8 cellular contexts compared by ENCODE assay signal in the genomic region with DNA sequence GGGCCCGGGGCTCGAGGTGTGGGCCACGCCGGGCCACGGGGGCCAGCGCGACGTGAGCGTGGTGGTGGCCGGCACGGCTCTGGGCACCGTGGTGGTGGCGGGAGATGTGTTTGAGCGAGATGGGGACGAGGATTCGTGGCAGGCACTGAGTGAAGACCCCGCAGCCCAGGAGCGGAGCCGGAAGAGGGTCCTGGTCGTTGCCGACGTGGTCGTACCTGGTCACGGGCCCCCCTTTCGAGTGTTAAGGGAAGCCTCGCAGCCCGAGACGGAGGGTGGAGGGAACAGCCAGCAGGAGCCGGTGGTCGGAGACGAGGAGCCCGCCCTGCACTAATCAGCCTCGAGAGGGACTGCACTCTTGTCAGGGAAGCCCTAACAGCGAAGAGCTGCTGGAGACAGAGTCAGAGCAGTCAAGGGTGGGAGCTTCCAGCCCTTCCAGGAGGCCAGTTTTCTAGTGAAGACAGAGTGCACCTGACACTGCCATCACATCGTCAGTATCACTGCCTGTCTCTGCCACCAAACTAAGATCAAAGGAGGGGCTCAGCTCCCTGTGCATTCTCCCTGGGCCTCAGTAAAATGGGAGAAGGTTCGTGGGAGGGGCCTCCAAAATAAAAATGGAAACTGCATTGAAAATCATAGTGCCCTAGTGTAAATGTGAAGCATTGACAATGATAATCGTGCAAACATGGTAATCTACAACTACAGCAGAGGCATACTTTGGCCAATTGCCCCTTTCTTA. TPM values are rescaled to one million over a fixed set of nuclear protein-coding genes. Genes with fewer than 3 reads are reported as not detected.
DNase-seq lines count a peak whose midpoint lies in the region; ATAC-seq and TF ChIP-seq lines count a peak whose summit lies in the region.

No MANE protein-coding gene starts in this region.

- peaks cover 9% of the 10 kb centered on the region for H3K36me3 Mint-ChIP-seq in activated CD8-positive, alpha-beta memory T cell treated with anti-CD3 and anti-CD28 coated beads, Interleukin-2, amount 10 ng/mL, durations not matched to agents 7 days and 5 days

- H3K27me3 Mint-ChIP-seq in activated CD8-positive, alpha-beta memory T cell treated with anti-CD3 and anti-CD28 coated beads, Interleukin-2, amount 10 ng/mL, durations not matched to agents 7 days and 5 days = no peaks in the 10 kb centered on the region

- H3K4me3 Mint-ChIP-seq in activated CD8-positive, alpha-beta memory T cell treated with anti-CD3 and anti-CD28 coated beads, Interleukin-2, amount 10 ng/mL, durations not matched to agents 7 days and 5 days = peak overlapping the region; percentile 89

- peaks cover 44% of the 10 kb centered on the region for H3K4me1 Mint-ChIP-seq in activated CD8-positive, alpha-beta memory T cell treated with anti-CD3 and anti-CD28 coated beads, Interleukin-2, amount 10 ng/mL, durations not matched to agents 7 days and 5 days

- TF ChIP-seq CTCF in foreskin fibroblast (IDR thresholded peaks at IDR 0.05; ENCODE audit: low read depth, low read length) = no peak

- DNase-seq in ELR (ENCODE audit: low read depth) (peak; percentile 45), HuH-7 (ENCODE audit: low spot score) (peak; percentile 43), foreskin fibroblast (peak in 1 of 2 donors; percentile 37), posterior vena cava (ENCODE audit: low spot score) (peak; percentile 83), NCI-H128 (lab: John Stamatoyannopoulos, UW; ENCODE audit: unreplicated experiment) (no peak), NCI-H510A treated with DMSO at 0.1 percent for 48 hours (lab: John Stamatoyannopoulos, UW) (no peak)
- peak; percentile 54 for DNase-seq in activated CD8-positive, alpha-beta memory T cell treated with anti-CD3 and anti-CD28 coated beads, Interleukin-2, amount 10 ng/mL, durations not matched to agents 7 days and 5 days

- peak overlapping the region; percentile 73 to 95 for H3K4me3 ChIP-seq in foreskin fibroblast (ENCODE audit: low read depth in 1 of 2, low read length in 2 of 2)

- intact Hi-C loops in posterior vena cava (cut with DNase I) = no loop called here

- peak; percentile 8 for ATAC-seq in activated CD8-positive, alpha-beta memory T cell treated with anti-CD3 and anti-CD28 coated beads, Interleukin-2, amount 10 ng/mL, durations not matched to agents 7 days and 5 days
- ATAC-seq in HG02678 (IDR thresholded peaks at IDR 0.05; ENCODE audit: unreplicated experiment) = no peak

- H3K27ac Mint-ChIP-seq in activated CD8-positive, alpha-beta memory T cell treated with anti-CD3 and anti-CD28 coated beads, Interleukin-2, amount 10 ng/mL, durations not matched to agents 7 days and 5 days = peak overlapping the region; percentile 88

- H3K9me3 Mint-ChIP-seq in activated CD8-positive, alpha-beta memory T cell treated with anti-CD3 and anti-CD28 coated beads, Interleukin-2, amount 10 ng/mL, durations not matched to agents 7 days and 5 days (ENCODE audit: low read depth) = no peaks in the 10 kb centered on the region

- CTCF ChIA-PET in activated CD8-positive, alpha-beta memory T cell treated with anti-CD3 and anti-CD28 coated beads, Interleukin-2, amount 10 ng/mL, durations not matched to agents 7 days and 5 days (lab: Charles Lee) = interaction anchor here (0.9 to 6.9 kb wide), 12 partner anchors 7 to 279 kb away, joined by 3 to 61 read pairs (median 4); a partner anchor contains a TSS

RNA-seq across cellular contexts. Expression of a gene that starts 1.3 kb away (rescaled TPM):
- total RNA-seq in activated CD8-positive, alpha-beta memory T cell treated with anti-CD3 and anti-CD28 coated beads, Interleukin-2, amount 10 ng/mL, durations not matched to agents 7 days and 5 days = 1 to 10 TPM; 5.6 to 7.5 TPM
- 1 to 10 TPM; 1.6 to 1.7 TPM for total RNA-seq in posterior vena cava

RNA-seq across cellular contexts. Expression of a gene that starts 8.6 kb away (rescaled TPM):
- 10 to 100 TPM; 27.3 to 28.0 TPM for total RNA-seq in activated CD8-positive, alpha-beta memory T cell treated with anti-CD3 and anti-CD28 coated beads, Interleukin-2, amount 10 ng/mL, durations not matched to agents 7 days and 5 days
- 10 to 100 TPM in 1 of 2 donors, 1 to 10 TPM in 1; 9.6 to 18.3 TPM for total RNA-seq in posterior vena cava

RNA-seq across cellular contexts. Expression of a gene that starts 8.9 kb away (rescaled TPM):
- total RNA-seq in activated CD8-positive, alpha-beta memory T cell treated with anti-CD3 and anti-CD28 coated beads, Interleukin-2, amount 10 ng/mL, durations not matched to agents 7 days and 5 days = 10 to 100 TPM; 70.4 to 71.4 TPM
- 10 to 100 TPM; 34.3 to 35.4 TPM for total RNA-seq in posterior vena cava

RNA-seq across cellular contexts. Expression of a gene that starts 20.7 kb away (rescaled TPM):
- 100 to 1,000 TPM; 119 to 151 TPM for total RNA-seq in activated CD8-positive, alpha-beta memory T cell treated with anti-CD3 and anti-CD28 coated beads, Interleukin-2, amount 10 ng/mL, durations not matched to agents 7 days and 5 days
- 10 to 100 TPM; 72.6 to 91.6 TPM for total RNA-seq in posterior vena cava

RNA-seq across cellular contexts. Expression of a gene that starts 26.6 kb away (rescaled TPM):
- total RNA-seq in activated CD8-positive, alpha-beta memory T cell treated with anti-CD3 and anti-CD28 coated beads, Interleukin-2, amount 10 ng/mL, durations not matched to agents 7 days and 5 days = 10 to 100 TPM in 1 of 2 experiments, 1 to 10 TPM in 1; 9.9 to 10.6 TPM
- 10 to 100 TPM; 11.6 to 15.5 TPM for total RNA-seq in posterior vena cava

Comparison
In these comparisons a context has a peak if more than half of its experiments do, and no peak if none do; other contexts are left out.
1. DNase-seq: peak in ELR (single experiment), HuH-7 (single experiment), activated CD8-positive, alpha-beta memory T cell treated with anti-CD3 and anti-CD28 coated beads, Interleukin-2, amount 10 ng/mL, durations not matched to agents 7 days and 5 days (single experiment) and posterior vena cava (single experiment); none in NCI-H128 (single experiment) and NCI-H510A treated with DMSO at 0.1 percent for 48 hours (single experiment).